ENCODE assay signal across 20 cellular contexts in genomic region chr9:74958587-74958986, GRCh38. TPM values are rescaled to one million over a fixed set of nuclear protein-coding genes. Genes with fewer than 3 reads are reported as not detected.
A peak's percentile ranks its signal among the peaks of the same experiment; 100 is the strongest.
DNase-seq lines count a peak whose midpoint lies in the region; ATAC-seq, FAIRE-seq and TF ChIP-seq lines count a peak whose summit lies in the region.
"Had no signal": no experiment of that assay in that cellular context is flagged by ENCODE, and none has a peak within 500 bp of the region (broad histone marks: within the 10 kb centered on the region; RNA-seq: fewer than 3 reads in every experiment).

No MANE protein-coding gene starts in this region.

- H3K27ac ChIP-seq in A549 (no peak overlapping the region), upper lobe of left lung (no peak overlapping the region)
- H3K27ac ChIP-seq: BLaER1 treated with 17β-estradiol and CSF1 and Interleukin-3, amounts not matched to agents 10 nM and 100 nM had no signal

- no peak for TF ChIP-seq RAD21 in A549 (conservative IDR thresholded peaks at IDR 0.05 in 1 of 2, IDR thresholded peaks at IDR 0.05 in 1 of 2)

- H3K36me3 Mint-ChIP-seq in mesothelial cell of epicardium = peaks cover 19% of the 10 kb centered on the region

- no peak for TF ChIP-seq POLR2A in A549 (IDR thresholded peaks at IDR 0.05; ENCODE audit: low read length)
- TF ChIP-seq POLR2A in upper lobe of left lung (IDR thresholded peaks at IDR 0.05) = no peak

- no peak overlapping the region for H3K4me2 ChIP-seq in A549
- H3K4me2 ChIP-seq: BLaER1 treated with 17β-estradiol and CSF1 and Interleukin-3, amounts not matched to agents 10 nM and 100 nM had no signal

- CTCF ChIA-PET in A549 (lab: Yijun Ruan, JAX) = interaction anchor here (0.7 kb wide), 1 partner anchor 185 kb away, joined by 5 read pairs; no protein-coding TSS in a partner anchor

- H3K27ac Mint-ChIP-seq in mesothelial cell of epicardium = no peak overlapping the region

- H3K4me1 ChIP-seq in A549 = peaks cover 10% of the 10 kb centered on the region
- H3K4me1 ChIP-seq in upper lobe of left lung = peaks cover 0 to under 1% (median 0%) of the 10 kb centered on the region in 4 donors

- no peaks in the 10 kb centered on the region for H3K36me3 ChIP-seq in upper lobe of left lung

- ATAC-seq in A549 = 0 out of 6 replicates have a peak, but pooled peaks have one; percentile 45 to 65
- ATAC-seq in GM18511 (IDR thresholded peaks at IDR 0.05; ENCODE audit: unreplicated experiment) = peak; percentile 54
- ATAC-seq in HG02852 (IDR thresholded peaks at IDR 0.05; ENCODE audit: unreplicated experiment) = peak; percentile 48
- peak; percentile 36 for ATAC-seq in HG03469 (IDR thresholded peaks at IDR 0.05; ENCODE audit: unreplicated experiment)
- ATAC-seq in upper lobe of left lung (ENCODE audit: low FRiP score in 2 of 2) = no peak
- ATAC-seq: K562, SK-N-SH treated with all-trans-retinoic acid at 6 μM for 48 hours had no signal

- no peaks in the 10 kb centered on the region for H3K27me3 ChIP-seq in upper lobe of left lung
- H3K27me3 ChIP-seq: BLaER1 treated with 17β-estradiol and CSF1 and Interleukin-3, amounts not matched to agents 10 nM and 100 nM had no signal

- FAIRE-seq in A549 (lab: Jason Lieb, UNC) = no peak
- FAIRE-seq: A204.1, K562 had no signal

- TF ChIP-seq EP300 in A549 (IDR thresholded peaks at IDR 0.05) (no peak), upper lobe of left lung (IDR thresholded peaks at IDR 0.05) (no peak)

- no peak overlapping the region for H3K4me3 Mint-ChIP-seq in mesothelial cell of epicardium

- H3K4me1 Mint-ChIP-seq in mesothelial cell of epicardium = peaks cover 1% of the 10 kb centered on the region

- POLR2A ChIA-PET in A549 (lab: Yijun Ruan, JAX) = no interaction called here

- TF ChIP-seq CTCF in A549 (IDR thresholded peaks at IDR 0.05) = no peak
- TF ChIP-seq CTCF in upper lobe of left lung (IDR thresholded peaks at IDR 0.05) = no peak
- TF ChIP-seq CTCF in mesothelial cell of epicardium (IDR thresholded peaks at IDR 0.05; ENCODE audit: unreplicated experiment) = no peak

- H3K4me3 ChIP-seq in A549 (no peak overlapping the region), upper lobe of left lung (no peak overlapping the region)
- H3K4me3 ChIP-seq: BLaER1 treated with 17β-estradiol and CSF1 and Interleukin-3, amounts not matched to agents 10 nM and 100 nM; K562 had no signal

- no peak for DNase-seq in A549 (ENCODE audit: low read depth in 1 of 2, low spot score in 1 of 2)
- no peak for DNase-seq in upper lobe of left lung
- DNase-seq in NCI-H526 (lab: John Stamatoyannopoulos, UW) = no peak
- no peak for DNase-seq in GM19238 (ENCODE audit: insufficient read length, low spot score)
- DNase-seq in mesothelial cell of epicardium (ENCODE audit: low spot score in 2 of 2, unreplicated experiment in 2 of 2) = no peak
- DNase-seq: GDM1; H7; NCI-H1417; NCI-H187 treated with DMSO at 0.1 percent for 48 hours; NCI-H345; NCI-H69; NK-92 treated with Interleukin-12 subunit alpha and Interleukin-12 subunit beta, amount 100 ng/mL, for 24 hours; SHP77 had no signal

- peaks cover 25% of the 10 kb centered on the region for H3K9me3 Mint-ChIP-seq in mesothelial cell of epicardium

- H3K27me3 Mint-ChIP-seq in mesothelial cell of epicardium (ENCODE audit: low read depth) = no peaks in the 10 kb centered on the region

- H3K9me3 ChIP-seq in A549 (peaks cover 24% of the 10 kb centered on the region), upper lobe of left lung (peaks cover 0 to 11% (median 2%) of the 10 kb centered on the region in 4 donors)

TF ChIP-seq in A549, 52 proteins besides CTCF, POLR2A, EP300 and RAD21:
- TF ChIP-seq CBX2 (IDR thresholded peaks at IDR 0.05; ENCODE audit: borderline replicate concordance, low read depth) = no peak
- no peak for TF ChIP-seq NPAS2 (CRISPR knock-in tag; IDR thresholded peaks at IDR 0.05; ENCODE audit: borderline replicate concordance)
- no peak for TF ChIP-seq CHD2 (IDR thresholded peaks at IDR 0.05; ENCODE audit: low read length, partially characterized antibody)
- TF ChIP-seq HOXA7 (CRISPR knock-in tag; IDR thresholded peaks at IDR 0.05) = no peak
- TF ChIP-seq USF2 (IDR thresholded peaks at IDR 0.05) = no peak
- TF ChIP-seq ELK1 (IDR thresholded peaks at IDR 0.05; ENCODE audit: low read depth, low read length) = no peak
- no peak for TF ChIP-seq TP53 (CRISPR knock-in tag; IDR thresholded peaks at IDR 0.05)
- TF ChIP-seq HDAC2 (IDR thresholded peaks at IDR 0.05) = no peak
- TF ChIP-seq MYC (IDR thresholded peaks at IDR 0.05; ENCODE audit: borderline replicate concordance, low read length) = no peak
- TF ChIP-seq ZNF302 (CRISPR knock-in tag; IDR thresholded peaks at IDR 0.05) = no peak
- no peak for TF ChIP-seq RNF2 (IDR thresholded peaks at IDR 0.05; ENCODE audit: borderline replicate concordance, low read depth)
- no peak for TF ChIP-seq BCL3 (IDR thresholded peaks at IDR 0.05)
- TF ChIP-seq E2F6 (IDR thresholded peaks at IDR 0.05; ENCODE audit: borderline replicate concordance, low read depth) = no peak
- no peak for TF ChIP-seq KDM5A (IDR thresholded peaks at IDR 0.05)
- no peak for TF ChIP-seq RFX5 (IDR thresholded peaks at IDR 0.05)
- TF ChIP-seq ATOH8 (CRISPR knock-in tag; IDR thresholded peaks at IDR 0.05; ENCODE audit: low read depth) = no peak
- no peak for TF ChIP-seq RARB (CRISPR knock-in tag; IDR thresholded peaks at IDR 0.05)
- no peak for TF ChIP-seq KDM1A (IDR thresholded peaks at IDR 0.05; ENCODE audit: low read depth)
- TF ChIP-seq SMC3 (IDR thresholded peaks at IDR 0.05) = no peak
- no peak for TF ChIP-seq BHLHE40 (IDR thresholded peaks at IDR 0.05; ENCODE audit: low read depth, low read length)
TF ChIP-seq in A549: peak in this region for 0.

RNA-seq across cellular contexts. Expression of gene C9orf40, which starts 5.9 kb away (rescaled TPM):
- polyA plus RNA-seq in A549 (2011; rRNA removed) (4.0 and 8.8 TPM in 2 replicates), A549 (2017; fragmentation: RNase III; extraction: RNeasy Plus Mini Kit Qiagen cat#74134 plus additional on column Dnase treatment) (11.7 to 14.4 TPM (median 13.6 TPM) in 3 replicates)
- polyA plus RNA-seq in A549 (2012; cell fraction: cytosol; rRNA removed) = 3.8 and 5.4 TPM in 2 replicates
- polyA plus RNA-seq in A549 (2012; cell fraction: nucleus; rRNA removed) = 3.9 and 8.1 TPM in 2 replicates
- polyA minus RNA-seq in A549 (2011; rRNA and poly(A)+ RNA removed) = 0.97 and 1.3 TPM in 2 replicates
- total RNA-seq in upper lobe of left lung (1 to 10 TPM in 5 of 6 donors, under 1 TPM in 1; 1.00 to 6.2 (median 2.0) TPM), mesothelial cell of epicardium (4.3 to 5.1 TPM (median 4.8 TPM) in 3 replicates)

Comparison
In these comparisons a context has a peak if more than half of its experiments do, and no peak if none do; other contexts are left out.
1. ATAC-seq: peak in A549 (2 of 2), GM18511 (single experiment), HG02852 (single experiment) and HG03469 (single experiment); none in upper lobe of left lung (0 of 2).